In the genomic region with DNA sequence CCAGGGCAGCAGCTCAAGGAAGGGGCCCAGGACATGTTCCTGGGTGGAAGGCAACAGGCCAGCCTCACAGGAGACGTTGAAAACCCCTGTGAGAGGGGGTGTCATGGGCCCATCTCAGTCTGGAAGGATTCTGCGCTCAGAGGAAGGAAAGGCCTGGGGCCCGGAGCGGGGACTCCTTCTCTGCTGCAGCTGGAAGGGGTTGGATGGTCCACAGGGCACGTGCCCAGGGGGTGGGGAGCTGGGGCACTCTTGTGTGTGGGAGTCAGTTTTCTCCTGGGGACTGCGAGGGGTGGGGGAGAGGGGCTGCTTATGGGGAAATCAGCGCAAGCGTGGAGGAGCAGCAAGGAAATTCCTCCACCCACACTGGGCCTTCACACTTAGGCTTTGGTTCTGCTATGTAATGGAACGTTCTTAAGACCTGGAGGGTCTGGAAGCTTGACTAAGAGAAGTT, we compare ENCODE assay signal across 18 cellular contexts. TPM values are rescaled to one million over a fixed set of nuclear protein-coding genes. Genes with fewer than 3 reads are reported as not detected.
DNase-seq lines count a peak whose midpoint lies in the region; ATAC-seq and TF ChIP-seq lines count a peak whose summit lies in the region.
"Had no signal": no experiment of that assay in that cellular context is flagged by ENCODE, and none has a peak within 500 bp of the region (broad histone marks: within the 10 kb centered on the region; RNA-seq: fewer than 3 reads in every experiment).

No MANE protein-coding gene starts in this region.

- H3K27me3 Mint-ChIP-seq in stimulated activated naive CD8-positive, alpha-beta T cell treated with anti-CD3 and anti-CD28 coated beads, Interleukin-15, Interleukin-2, amounts not matched to agents 100 ng/mL and 50 ng/mL, for 24 hours = no peaks in the 10 kb centered on the region
- H3K27me3 Mint-ChIP-seq in chondrocyte (ENCODE audit: low read depth) = peaks cover 24% of the 10 kb centered on the region
- H3K27me3 Mint-ChIP-seq: activated CD4-positive, alpha-beta memory T cell treated with anti-CD3 and anti-CD28 coated beads for 36 hours; type B pancreatic cell had no signal

- no peak overlapping the region for H4K8ac ChIP-seq in neuronal stem cell (ENCODE audit: low read depth, low read length)

- no peak overlapping the region for H4K91ac ChIP-seq in neuronal stem cell (ENCODE audit: low read depth, low read length, poor library complexity)

- peaks cover 5% of the 10 kb centered on the region for H3K79me1 ChIP-seq in neuronal stem cell (ENCODE audit: low read depth, low read length)

- peaks cover 0 to 1% of the 10 kb centered on the region in 2 donors for H3K9me3 ChIP-seq in neuronal stem cell (replicated peaks in 1 of 2; ENCODE audit: control insufficient read depth in 2 of 2, insufficient read depth in 1 of 2, low read depth in 1 of 2, low read length in 2 of 2)
- no peaks in the 10 kb centered on the region for H3K9me3 ChIP-seq in aorta (ENCODE audit: control insufficient read depth, low read length)

- ATAC-seq in stimulated activated naive CD8-positive, alpha-beta T cell treated with anti-CD3 and anti-CD28 coated beads, Interleukin-15, Interleukin-2, amounts not matched to agents 100 U/mL and 50 U/mL, for 24 hours = no peak
- ATAC-seq in aorta (ENCODE audit: low FRiP score) (no peak), GM18519 (IDR thresholded peaks at IDR 0.05; ENCODE audit: low FRiP score, unreplicated experiment) (no peak)
- ATAC-seq: activated naive CD4-positive, alpha-beta T cell treated with anti-CD3 and anti-CD28 coated beads, Interleukin-2, amount 50 U/mL, for 72 hours had no signal

- no peak overlapping the region for H2BK12ac ChIP-seq in neuronal stem cell (ENCODE audit: low read length)

- H3K4me1 ChIP-seq in neuronal stem cell (ENCODE audit: control insufficient read depth in 2 of 2, insufficient read depth in 1 of 2, low read depth in 1 of 2, low read length in 2 of 2) (peaks cover 11 to 14% of the 10 kb centered on the region in 2 donors), aorta (ENCODE audit: control insufficient read depth in 1 of 2, insufficient read depth in 2 of 2, low read length in 2 of 2) (no peaks in the 10 kb centered on the region)

- no peak overlapping the region for H3K4ac ChIP-seq in neuronal stem cell (ENCODE audit: low read length)

- H2BK15ac ChIP-seq in neuronal stem cell (ENCODE audit: low read length) = no peak overlapping the region

- no peak overlapping the region for H3K4me2 ChIP-seq in neuronal stem cell (ENCODE audit: insufficient read depth, low read length, poor library complexity, severe bottlenecking)
- H3K4me2 ChIP-seq: hepatocyte, neural progenitor cell had no signal

- no peak overlapping the region for H2BK5ac ChIP-seq in neuronal stem cell (ENCODE audit: low read length)

- peaks cover 5% of the 10 kb centered on the region for H3K36me3 Mint-ChIP-seq in stimulated activated naive CD8-positive, alpha-beta T cell treated with anti-CD3 and anti-CD28 coated beads, Interleukin-15, Interleukin-2, amounts not matched to agents 100 ng/mL and 50 ng/mL, for 24 hours (ENCODE audit: low read depth)
- H3K36me3 Mint-ChIP-seq in chondrocyte (ENCODE audit: low read depth) = peaks cover 1% of the 10 kb centered on the region
- H3K36me3 Mint-ChIP-seq: neural progenitor cell, type B pancreatic cell had no signal

- no peak for DNase-seq in stimulated activated naive CD8-positive, alpha-beta T cell treated with anti-CD3 and anti-CD28 coated beads, Interleukin-15, Interleukin-2, amounts not matched to agents 100 U/mL and 50 U/mL, for 24 hours
- peak; percentile 67 for DNase-seq in chondrocyte (ENCODE audit: low spot score)
- DNase-seq in neuronal stem cell (ENCODE audit: low spot score) = no peak
- peak; percentile 38 to 67 for DNase-seq in aorta
- no peak for DNase-seq in effector CD8-positive, alpha-beta T cell (lab: John Stamatoyannopoulos, UW)
- no peak for DNase-seq in NCI-H2196 (lab: John Stamatoyannopoulos, UW; ENCODE audit: unreplicated experiment)
- DNase-seq: activated CD4-positive, alpha-beta memory T cell treated with anti-CD3 and anti-CD28 coated beads for 36 hours; central memory CD4-positive, alpha-beta T cell; DMS53; NCI-H2029 treated with DMSO at 0.1 percent for 48 hours; NCI-H82; stimulated activated CD4-positive, alpha-beta T cell treated with anti-CD3 and anti-CD28 coated beads, Interleukin-12 subunit alpha, Interleukin-12 subunit beta, amount 100 ng/mL, for 4 hours had no signal

- no CpG with 5 or more reads among the region's 9 CpGs for WGBS in neuronal stem cell (ENCODE audit: extremely low coverage in 2 of 2, insufficient read length in 2 of 2, insufficient replicate concordance in 1 of 2), 2 donors
- WGBS in aorta, 2 donors = 89 to 91% methylated on average over 8 to 9 of the region's 9 CpGs

- H3K27me3 ChIP-seq in neuronal stem cell (ENCODE audit: control insufficient read depth in 3 of 3, insufficient read depth in 3 of 3, low read depth in 1 of 3, low read length in 3 of 3) = peaks cover 0 to 18% (median 0%) of the 10 kb centered on the region in 3 experiments
- no peaks in the 10 kb centered on the region for H3K27me3 ChIP-seq in aorta (ENCODE audit: control insufficient read depth in 1 of 2, insufficient read depth in 2 of 2, low read length in 1 of 2)
- H3K27me3 ChIP-seq: hepatocyte had no signal

- no peak overlapping the region for H3K4me3 ChIP-seq in neuronal stem cell (ENCODE audit: low read length in 2 of 2)
- H3K4me3 ChIP-seq in aorta (ENCODE audit: low read length in 2 of 2) = no peak overlapping the region
- H3K4me3 ChIP-seq: hepatocyte, neural progenitor cell had no signal

- no peak for TF ChIP-seq CTCF in chondrocyte (IDR thresholded peaks at IDR 0.05)

- peaks cover 35% of the 10 kb centered on the region for H3K4me1 Mint-ChIP-seq in stimulated activated naive CD8-positive, alpha-beta T cell treated with anti-CD3 and anti-CD28 coated beads, Interleukin-15, Interleukin-2, amounts not matched to agents 100 ng/mL and 50 ng/mL, for 24 hours (ENCODE audit: low read depth)
- H3K4me1 Mint-ChIP-seq in chondrocyte (ENCODE audit: low read depth) = peaks cover 12% of the 10 kb centered on the region

- no peak overlapping the region for H3K14ac ChIP-seq in neuronal stem cell (ENCODE audit: low read length)

- no peak overlapping the region for H3K18ac ChIP-seq in neuronal stem cell (ENCODE audit: low read length)

- H2AK5ac ChIP-seq in neuronal stem cell (ENCODE audit: low read depth, low read length) = no peak overlapping the region

- H3K27ac ChIP-seq in neuronal stem cell (replicated peaks; ENCODE audit: low read length) (no peak overlapping the region), aorta (ENCODE audit: low read depth in 1 of 2, low read length in 2 of 2) (no peak overlapping the region)
- H3K27ac ChIP-seq: hepatocyte, neural progenitor cell had no signal

- peak overlapping the region; percentile 29 for H2AFZ ChIP-seq in neuronal stem cell (ENCODE audit: low read length)
- H2AFZ ChIP-seq: hepatocyte, neural progenitor cell had no signal

- H3K9ac ChIP-seq in neuronal stem cell (ENCODE audit: low read depth, low read length, poor library complexity) = no peak overlapping the region
- H3K9ac ChIP-seq: neural progenitor cell had no signal

- peak overlapping the region; percentile 14 for H3K4me3 Mint-ChIP-seq in stimulated activated naive CD8-positive, alpha-beta T cell treated with anti-CD3 and anti-CD28 coated beads, Interleukin-15, Interleukin-2, amounts not matched to agents 100 ng/mL and 50 ng/mL, for 24 hours
- no peak overlapping the region for H3K4me3 Mint-ChIP-seq in chondrocyte (ENCODE audit: unreplicated experiment)
- H3K4me3 Mint-ChIP-seq: activated CD4-positive, alpha-beta memory T cell treated with anti-CD3 and anti-CD28 coated beads for 36 hours; neural progenitor cell; type B pancreatic cell had no signal

- peaks cover 0 to under 1% of the 10 kb centered on the region in 2 donors for H3K36me3 ChIP-seq in neuronal stem cell (replicated peaks in 1 of 2; ENCODE audit: control insufficient read depth in 2 of 2, insufficient read depth in 2 of 2, low read length in 2 of 2)
- no peaks in the 10 kb centered on the region for H3K36me3 ChIP-seq in aorta (ENCODE audit: control insufficient read depth in 1 of 2, insufficient read depth in 2 of 2, low read length in 1 of 2)
- H3K36me3 ChIP-seq: neural progenitor cell had no signal

- no peak overlapping the region for H2BK120ac ChIP-seq in neuronal stem cell (ENCODE audit: low read depth, low read length)

- H3K9me3 Mint-ChIP-seq in stimulated activated naive CD8-positive, alpha-beta T cell treated with anti-CD3 and anti-CD28 coated beads, Interleukin-15, Interleukin-2, amounts not matched to agents 100 ng/mL and 50 ng/mL, for 24 hours = no peaks in the 10 kb centered on the region
- no peaks in the 10 kb centered on the region for H3K9me3 Mint-ChIP-seq in chondrocyte (ENCODE audit: low read depth)
- H3K9me3 Mint-ChIP-seq: activated CD4-positive, alpha-beta memory T cell treated with anti-CD3 and anti-CD28 coated beads for 36 hours; activated naive CD4-positive, alpha-beta T cell treated with anti-CD3 and anti-CD28 coated beads, Interleukin-2, amount 50 U/mL, for 72 hours; type B pancreatic cell had no signal

- H3K27ac Mint-ChIP-seq in stimulated activated naive CD8-positive, alpha-beta T cell treated with anti-CD3 and anti-CD28 coated beads, Interleukin-15, Interleukin-2, amounts not matched to agents 100 ng/mL and 50 ng/mL, for 24 hours = peak overlapping the region; percentile 71
- H3K27ac Mint-ChIP-seq in chondrocyte (ENCODE audit: unreplicated experiment) = no peak overlapping the region
- H3K27ac Mint-ChIP-seq: activated CD4-positive, alpha-beta memory T cell treated with anti-CD3 and anti-CD28 coated beads for 36 hours; neural progenitor cell; type B pancreatic cell had no signal

- intact Hi-C loops in aorta (cut with DNase I) = loop anchor here in 1 of 2 donors (10.0 kb wide), 1 partner anchor 182 kb away; a partner anchor contains a TSS

- no peak overlapping the region for H3K23ac ChIP-seq in neuronal stem cell (ENCODE audit: low read depth, low read length, poor library complexity)

RNA-seq across cellular contexts. Expression of a gene that starts 2.9 kb away (rescaled TPM):
- 39.9 to 49.4 TPM (median 46.4 TPM) in 3 replicates for total RNA-seq in chondrocyte
- 92.2 TPM for polyA plus RNA-seq in neuronal stem cell (2013, experiment 1 of 2)
- polyA plus RNA-seq in neuronal stem cell (2013, experiment 2 of 2) = 93.4 TPM
- 10 to 100 TPM; 38.7 to 68.7 TPM for total RNA-seq in aorta
- polyA plus RNA-seq in aorta = 10 to 100 TPM in 1 of 2 donors, 1 to 10 TPM in 1; 6.4 to 34.2 TPM

Comparison
In these comparisons a context has a peak if more than half of its experiments do, and no peak if none do; other contexts are left out.
1. DNase-seq: peak in chondrocyte (single experiment) and aorta (2 of 2); none in stimulated activated naive CD8-positive, alpha-beta T cell treated with anti-CD3 and anti-CD28 coated beads, Interleukin-15, Interleukin-2, amounts not matched to agents 100 U/mL and 50 U/mL, for 24 hours (single experiment), neuronal stem cell (single experiment), effector CD8-positive, alpha-beta T cell (single experiment) and NCI-H2196 (single experiment).